Comparison of ENCODE assay signal across 26 cellular contexts in genomic region chr21:37405629-37406028, GRCh38. TPM values are rescaled to one million over a fixed set of nuclear protein-coding genes. Genes with fewer than 3 reads are reported as not detected.
DNase-seq lines count a peak whose midpoint lies in the region; ATAC-seq and TF ChIP-seq lines count a peak whose summit lies in the region.
"Had no signal": no experiment of that assay in that cellular context is flagged by ENCODE, and none has a peak within 500 bp of the region (broad histone marks: within the 10 kb centered on the region; RNA-seq: fewer than 3 reads in every experiment).

No MANE protein-coding gene starts in this region.

- H3K36me3 ChIP-seq in KMS-11 (ENCODE audit: insufficient read depth) (no peaks in the 10 kb centered on the region), neuronal stem cell (replicated peaks in 1 of 2; ENCODE audit: control insufficient read depth in 2 of 2, insufficient read depth in 2 of 2, low read length in 2 of 2) (peaks cover 0 to 16% of the 10 kb centered on the region in 2 donors)
- H3K36me3 ChIP-seq: breast epithelium, heart left ventricle, tibial nerve had no signal

- peaks cover 98% of the 10 kb centered on the region for H3K79me2 ChIP-seq in KMS-11 (ENCODE audit: insufficient read depth, low read depth)

- no peak overlapping the region for H2BK5ac ChIP-seq in neuronal stem cell (ENCODE audit: low read length)

- H3K36me3 Mint-ChIP-seq in activated CD8-positive, alpha-beta memory T cell treated with anti-CD3 and anti-CD28 coated beads, Interleukin-2, amount 10 ng/mL, durations not matched to agents 7 days and 5 days = peaks cover 35% of the 10 kb centered on the region

- H2AK5ac ChIP-seq in neuronal stem cell (ENCODE audit: low read depth, low read length) = no peak overlapping the region

- peaks cover 2% of the 10 kb centered on the region for H3K79me1 ChIP-seq in neuronal stem cell (ENCODE audit: low read depth, low read length)

- no peak overlapping the region for H2BK15ac ChIP-seq in neuronal stem cell (ENCODE audit: low read length)

- H3K4ac ChIP-seq in neuronal stem cell (ENCODE audit: low read length) = no peak overlapping the region

- peaks cover 13% of the 10 kb centered on the region for H3K9me3 Mint-ChIP-seq in activated CD8-positive, alpha-beta memory T cell treated with anti-CD3 and anti-CD28 coated beads, Interleukin-2, amount 10 ng/mL, durations not matched to agents 7 days and 5 days (ENCODE audit: low read depth)

- peaks cover 59% of the 10 kb centered on the region for H3K4me1 ChIP-seq in KMS-11 (ENCODE audit: low read depth, poor library complexity, severe bottlenecking)
- H3K4me1 ChIP-seq in neuronal stem cell (ENCODE audit: control insufficient read depth in 2 of 2, insufficient read depth in 1 of 2, low read depth in 1 of 2, low read length in 2 of 2) = peaks cover 3 to 4% of the 10 kb centered on the region in 2 donors
- H3K4me1 ChIP-seq: breast epithelium had no signal

- no peak for DNase-seq in activated CD8-positive, alpha-beta memory T cell treated with anti-CD3 and anti-CD28 coated beads, Interleukin-2, amount 10 ng/mL, durations not matched to agents 7 days and 5 days
- no peak for DNase-seq in activated CD8-positive, alpha-beta memory T cell treated with anti-CD3 and anti-CD28 coated beads, Interleukin-2, amount 50 U/mL, for 48 hours
- DNase-seq in neuronal stem cell (ENCODE audit: low spot score) = no peak
- no peak for DNase-seq in COLO829 (ENCODE audit: low spot score)
- DNase-seq: activated CD4-positive, alpha-beta T cell treated with anti-CD3 and anti-CD28 coated beads for 4 hours; activated naive CD4-positive, alpha-beta T cell treated with anti-CD3 and anti-CD28 coated beads, Interleukin-2, amount 10 ng/mL, durations not matched to agents 7 days and 5 days; COR-L47; DMS53; effector memory CD4-positive, alpha-beta T cell; erythroblast; foreskin fibroblast; H7; heart left ventricle; KG1; NCI-H1436 treated with DMSO at 0.1 percent for 48 hours; SK-N-SH; stimulated activated CD8-positive, alpha-beta memory T cell treated with anti-CD3 and anti-CD28 coated beads, Interleukin-4, amount 100 ng/mL, for 48 hours; T-helper 2 cell had no signal

- peaks cover 41% of the 10 kb centered on the region for H4K20me1 ChIP-seq in KMS-11 (ENCODE audit: insufficient read depth)

- H3K4me3 ChIP-seq in KMS-11 (IDR thresholded peaks at IDR 0.05; ENCODE audit: insufficient read depth, low read depth, low read length) (no peak overlapping the region), neuronal stem cell (ENCODE audit: low read length in 2 of 2) (no peak overlapping the region)
- H3K4me3 ChIP-seq: breast epithelium, heart left ventricle, skin epidermis, tibial nerve had no signal

- no peak overlapping the region for H2BK12ac ChIP-seq in neuronal stem cell (ENCODE audit: low read length)

- H3K27me3 Mint-ChIP-seq in activated CD8-positive, alpha-beta memory T cell treated with anti-CD3 and anti-CD28 coated beads, Interleukin-2, amount 10 ng/mL, durations not matched to agents 7 days and 5 days = no peaks in the 10 kb centered on the region
- H3K27me3 Mint-ChIP-seq: activated naive CD4-positive, alpha-beta T cell treated with anti-CD3 and anti-CD28 coated beads, Interleukin-2, amount 10 ng/mL, durations not matched to agents 7 days and 5 days had no signal

- H2BK120ac ChIP-seq in neuronal stem cell (ENCODE audit: low read depth, low read length) = no peak overlapping the region

- H3K27ac Mint-ChIP-seq in activated CD8-positive, alpha-beta memory T cell treated with anti-CD3 and anti-CD28 coated beads, Interleukin-2, amount 10 ng/mL, durations not matched to agents 7 days and 5 days = peak overlapping the region; percentile 38
- H3K27ac Mint-ChIP-seq: activated naive CD4-positive, alpha-beta T cell treated with anti-CD3 and anti-CD28 coated beads, Interleukin-2, amount 10 ng/mL, durations not matched to agents 7 days and 5 days had no signal

- H3K4me1 Mint-ChIP-seq in activated CD8-positive, alpha-beta memory T cell treated with anti-CD3 and anti-CD28 coated beads, Interleukin-2, amount 10 ng/mL, durations not matched to agents 7 days and 5 days = peaks cover 61% of the 10 kb centered on the region

- TF ChIP-seq CTCF in KMS-11 (conservative IDR thresholded peaks at IDR 0.05; ENCODE audit: low read depth, low read length) = no peak

- H3K23ac ChIP-seq in neuronal stem cell (ENCODE audit: low read depth, low read length, poor library complexity) = no peak overlapping the region

- H3K14ac ChIP-seq in neuronal stem cell (ENCODE audit: low read length) = no peak overlapping the region

- no peak for ATAC-seq in activated CD8-positive, alpha-beta memory T cell treated with anti-CD3 and anti-CD28 coated beads, Interleukin-2, amount 10 ng/mL, durations not matched to agents 7 days and 5 days
- ATAC-seq in esophagus mucosa (peak; percentile 27), HG02571 (IDR thresholded peaks at IDR 0.05; ENCODE audit: unreplicated experiment) (no peak), GM19328 (IDR thresholded peaks at IDR 0.05; ENCODE audit: unreplicated experiment) (no peak)

- no peak overlapping the region for H3K9ac ChIP-seq in KMS-11
- H3K9ac ChIP-seq in neuronal stem cell (ENCODE audit: low read depth, low read length, poor library complexity) = peak overlapping the region; percentile 17
- H3K9ac ChIP-seq: SK-N-SH had no signal

- H3K18ac ChIP-seq in neuronal stem cell (ENCODE audit: low read length) = no peak overlapping the region

- WGBS in neuronal stem cell (ENCODE audit: extremely low coverage in 2 of 2, insufficient read length in 2 of 2, insufficient replicate concordance in 1 of 2), 2 donors = no CpG with 5 or more reads among the region's 4 CpGs

- CTCF ChIA-PET in activated CD8-positive, alpha-beta memory T cell treated with anti-CD3 and anti-CD28 coated beads, Interleukin-2, amount 10 ng/mL, durations not matched to agents 7 days and 5 days (lab: Charles Lee) = no interaction called here

- no peak overlapping the region for H2AFZ ChIP-seq in KMS-11 (ENCODE audit: low read depth)
- H2AFZ ChIP-seq in neuronal stem cell (ENCODE audit: low read length) = no peak overlapping the region

- no peak overlapping the region for H3K4me3 Mint-ChIP-seq in activated CD8-positive, alpha-beta memory T cell treated with anti-CD3 and anti-CD28 coated beads, Interleukin-2, amount 10 ng/mL, durations not matched to agents 7 days and 5 days
- H3K4me3 Mint-ChIP-seq: activated naive CD4-positive, alpha-beta T cell treated with anti-CD3 and anti-CD28 coated beads, Interleukin-2, amount 10 ng/mL, durations not matched to agents 7 days and 5 days; activated T-helper 1 cell treated with anti-CD3 and anti-CD28 coated beads, Interleukin-12 subunit alpha, Interleukin-12 subunit beta, Interleukin-2, Interleukin-4 antibody, amounts not matched to agents 30 ng/mL and 10 ng/mL and 1 ng/mL, durations not matched to agents 14 hours and 24 hours and 36 hours had no signal

- H4K8ac ChIP-seq in neuronal stem cell (ENCODE audit: low read depth, low read length) = no peak overlapping the region

- H3K27me3 ChIP-seq in KMS-11 (ENCODE audit: insufficient read depth, low read depth) (no peaks in the 10 kb centered on the region), neuronal stem cell (ENCODE audit: control insufficient read depth in 3 of 3, insufficient read depth in 3 of 3, low read depth in 1 of 3, low read length in 3 of 3) (no peaks in the 10 kb centered on the region)
- H3K27me3 ChIP-seq: breast epithelium, heart left ventricle, tibial nerve had no signal

- H3K9me3 ChIP-seq in neuronal stem cell (replicated peaks in 1 of 2; ENCODE audit: control insufficient read depth in 2 of 2, insufficient read depth in 1 of 2, low read depth in 1 of 2, low read length in 2 of 2) = peaks cover 0 to 28% of the 10 kb centered on the region in 2 donors

- H3K4me2 ChIP-seq in KMS-11 (peak overlapping the region; percentile 41; the same call in 1 of the 2 replicates), neuronal stem cell (ENCODE audit: insufficient read depth, low read length, poor library complexity, severe bottlenecking) (no peak overlapping the region)
- H3K4me2 ChIP-seq: SK-N-SH had no signal

- no peak overlapping the region for H4K91ac ChIP-seq in neuronal stem cell (ENCODE audit: low read depth, low read length, poor library complexity)

- no peak overlapping the region for H3K27ac ChIP-seq in KMS-11
- no peak overlapping the region for H3K27ac ChIP-seq in neuronal stem cell (replicated peaks; ENCODE audit: low read length)
- H3K27ac ChIP-seq: breast epithelium, heart left ventricle, skin epidermis, tibial nerve had no signal

RNA-seq across cellular contexts. Expression of gene DYRK1A, which starts 39.1 kb away (rescaled TPM):
- 10 to 100 TPM; 75.7 to 83.3 TPM for total RNA-seq in activated CD8-positive, alpha-beta memory T cell treated with anti-CD3 and anti-CD28 coated beads, Interleukin-2, amount 10 ng/mL, durations not matched to agents 7 days and 5 days
- 32.7 TPM for total RNA-seq in esophagus mucosa
- 33.4 TPM for polyA plus RNA-seq in neuronal stem cell (2013, experiment 1 of 2)
- polyA plus RNA-seq in neuronal stem cell (2013, experiment 2 of 2) = 36.0 TPM
